In genomic region chr4:11768251-11768972, GRCh38 we compare ENCODE assay signal across 28 cellular contexts.
"Had no signal": no experiment of that assay in that cellular context is flagged by ENCODE, and none has a peak within 500 bp of the region (broad histone marks: within the 10 kb centered on the region; RNA-seq: fewer than 3 reads in every experiment).

No MANE protein-coding gene starts in this region.

- ATAC-seq: activated CD4-positive, alpha-beta T cell treated with anti-CD3 and anti-CD28 coated beads for 36 hours; activated CD8-positive, alpha-beta memory T cell treated with anti-CD3 and anti-CD28 coated beads, Interleukin-2, amount 10 ng/mL, durations not matched to agents 7 days and 5 days; activated CD8-positive, alpha-beta T cell treated with anti-CD3 and anti-CD28 coated beads, Interleukin-2, amount 10 ng/mL, durations not matched to agents 7 days and 5 days; activated naive CD4-positive, alpha-beta T cell treated with anti-CD3 and anti-CD28 coated beads, Interleukin-2, amount 50 U/mL, for 72 hours had no signal

- DNase-seq: activated CD4-positive, alpha-beta memory T cell treated with anti-CD3 and anti-CD28 coated beads for 36 hours; activated CD4-positive, alpha-beta T cell treated with anti-CD3 and anti-CD28 coated beads for 36 hours; activated CD4-positive, alpha-beta T cell treated with anti-CD3 and anti-CD28 coated beads, Interleukin-2, amount 10 ng/mL, durations not matched to agents 24 days and 14 days; activated CD4-positive, CD25-positive, alpha-beta regulatory T cell; activated CD4-positive, CD25-positive, alpha-beta regulatory T cell treated with anti-CD3 and anti-CD28 coated beads, Interleukin-2, amount 50 U/mL, for 72 hours; activated CD8-positive, alpha-beta memory T cell treated with anti-CD3 and anti-CD28 coated beads, Interleukin-2, amount 10 ng/mL, durations not matched to agents 7 days and 5 days; activated CD8-positive, alpha-beta memory T cell treated with anti-CD3 and anti-CD28 coated beads, Interleukin-2, amount 50 U/mL, for 4 hours; activated CD8-positive, alpha-beta T cell treated with anti-CD3 and anti-CD28 coated beads, Interleukin-2, amount 10 ng/mL, durations not matched to agents 7 days and 5 days; activated effector memory CD4-positive, alpha-beta T cell treated with anti-CD3 and anti-CD28 coated beads, Interleukin-2, amount 50 U/mL, for 16 hours; activated naive CD4-positive, alpha-beta T cell; activated naive CD4-positive, alpha-beta T cell treated with anti-CD3 and anti-CD28 coated beads, Interleukin-2, amount 10 ng/mL, durations not matched to agents 7 days and 5 days; activated naive CD8-positive, alpha-beta T cell treated with anti-CD3 and anti-CD28 coated beads, Interleukin-2, amount 10 ng/mL, durations not matched to agents 7 days and 5 days; activated T-cell treated with anti-CD3 and anti-CD28 coated beads, Interleukin-2, amount 50 U/mL, for 1 hour; activated T-cell treated with anti-CD3 and anti-CD28 coated beads, Interleukin-2, amount 50 U/mL, for 48 hours; central memory CD4-positive, alpha-beta T cell; cerebellar nuclear complex; colonic mucosa; effector CD8-positive, alpha-beta T cell; esophagus squamous epithelium; foreskin melanocyte; T-helper 2 cell had no signal

- FAIRE-seq: endometrium, endothelial cell of umbilical vein had no signal

- H3K36me3 ChIP-seq: ascending aorta, breast epithelium, cardiac muscle cell, colonic mucosa, esophagus squamous epithelium, gastroesophageal sphincter had no signal

- H3K4me1 ChIP-seq: ascending aorta, breast epithelium, colonic mucosa, esophagus squamous epithelium had no signal

- H3K9me3 ChIP-seq: ascending aorta, breast epithelium, colonic mucosa, esophagus squamous epithelium, gastroesophageal sphincter had no signal

- H3K4me3 ChIP-seq: ascending aorta, breast epithelium, cardiac muscle cell, colonic mucosa, esophagus squamous epithelium, gastroesophageal sphincter had no signal
